3 cellular contexts compared by ENCODE assay signal in genomic region chr1:8937051-8937450, GRCh38. TPM values are rescaled to one million over a fixed set of nuclear protein-coding genes. Genes with fewer than 3 reads are reported as not detected.
"Had no signal": no experiment of that assay in that cellular context is flagged by ENCODE, and none has a peak within 500 bp of the region (broad histone marks: within the 10 kb centered on the region; RNA-seq: fewer than 3 reads in every experiment).

No MANE protein-coding gene starts in this region.

RNA-seq across cellular contexts. Expression of gene CA6, which starts 8.6 kb away (rescaled TPM):
- total RNA-seq: M059J, OCI-LY7 had no signal
- polyA plus RNA-seq: SK-N-SH had no signal
